Comparison of ENCODE assay signal across 8 cellular contexts in genomic region chr2:46650556-46651001, GRCh38.
DNase-seq lines count a peak whose midpoint lies in the region; ATAC-seq lines count a peak whose summit lies in the region.

No MANE protein-coding gene starts in this region.

- H3K4me1 ChIP-seq in iPS DF 6.9 (ENCODE audit: control insufficient read depth, insufficient read depth, low read length) = no peaks in the 10 kb centered on the region

- no peaks in the 10 kb centered on the region for H3K9me3 ChIP-seq in iPS DF 6.9 (ENCODE audit: control insufficient read depth, insufficient read depth, low read length)

- ATAC-seq in GM21576 (IDR thresholded peaks at IDR 0.05; ENCODE audit: unreplicated experiment) (peak; percentile 66), GM18858 (IDR thresholded peaks at IDR 0.05; ENCODE audit: unreplicated experiment) (no peak)

- WGBS in iPS DF 6.9 (ENCODE audit: insufficient coverage, insufficient read length) = no CpG with 5 or more reads among the region's 5 CpGs

- DNase-seq in AG08396 (ENCODE audit: low spot score) (peak; percentile 47), NCI-H2107 treated with DMSO at 0.1 percent for 48 hours (lab: John Stamatoyannopoulos, UW; ENCODE audit: unreplicated experiment) (peak; percentile 82), T1000 (lab: John Stamatoyannopoulos, UW) (peak; percentile 43), astrocyte of the hippocampus (ENCODE audit: low read depth, low spot score) (peak; percentile 89), iPS DF 6.9 (ENCODE audit: low read depth, low spot score) (peak; percentile 73)
- DNase-seq in stimulated activated CD4-positive, alpha-beta T cell treated with anti-CD3 and anti-CD28 coated beads, Interleukin-15, amount 100 ng/mL, for 24 hours = peak; percentile 70

- H3K36me3 ChIP-seq in iPS DF 6.9 (ENCODE audit: control insufficient read depth, insufficient read depth, low read length) = no peaks in the 10 kb centered on the region

- no peaks in the 10 kb centered on the region for H3K27me3 ChIP-seq in iPS DF 6.9 (ENCODE audit: control insufficient read depth, insufficient read depth, low read length)

- no peak overlapping the region for H3K4me3 ChIP-seq in iPS DF 6.9 (ENCODE audit: low read length)

- no peak overlapping the region for H3K27ac ChIP-seq in iPS DF 6.9 (ENCODE audit: low read length)
